ENCODE assay signal across 25 cellular contexts in the genomic region with DNA sequence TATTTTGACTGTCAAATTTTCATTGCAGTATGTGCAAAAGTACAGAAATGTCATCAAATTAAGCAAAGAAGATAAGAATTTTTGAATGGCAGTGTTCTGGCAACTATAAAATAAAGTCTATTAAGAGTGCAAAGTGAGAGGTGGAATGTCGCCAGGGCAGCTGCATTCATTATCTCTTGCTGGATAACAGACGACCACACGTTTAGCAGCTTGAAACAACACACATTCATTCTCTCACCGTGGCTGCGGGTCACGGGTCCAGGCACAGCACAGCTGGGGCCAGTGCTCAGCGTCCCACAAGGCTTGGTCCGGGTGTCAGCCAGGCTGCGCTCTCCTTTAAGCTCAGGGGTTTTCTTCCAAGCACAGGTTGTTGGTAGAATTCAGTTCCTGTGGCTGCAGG.
"Had no signal": no experiment of that assay in that cellular context is flagged by ENCODE, and none has a peak within 500 bp of the region (broad histone marks: within the 10 kb centered on the region; RNA-seq: fewer than 3 reads in every experiment).

No MANE protein-coding gene starts in this region.

- H3K4me3 ChIP-seq: coronary artery, dorsolateral prefrontal cortex, gastrocnemius medialis, heart right ventricle, lower lobe of right lung, pancreas, prostate gland, spleen, thoracic aorta, transverse colon had no signal

- DNase-seq: cerebellar nuclear complex; effector CD8-positive, alpha-beta T cell; gastrocnemius medialis; lower lobe of right lung; naive B cell; occipital lobe; pancreas; spleen; stimulated activated CD4-positive, alpha-beta T cell treated with anti-CD3 and anti-CD28 coated beads, Interleukin-15, amount 100 ng/mL, for 24 hours; stimulated activated CD4-positive, alpha-beta T cell treated with anti-CD3 and anti-CD28 coated beads, Interleukin-1b, Interleukin-23, amount 100 ng/mL, for 48 hours; stimulated activated CD4-positive, alpha-beta T cell treated with anti-CD3 and anti-CD28 coated beads, Interleukin-4, amount 100 ng/mL, for 24 hours; stimulated activated naive B cell treated with anti-CD40 and anti-IgM and Interleukin-4, amounts not matched to agents 10 μg/mL and 1 μg/mL and 100 μg/mL, for 72 hours; stimulated activated naive CD8-positive, alpha-beta T cell treated with anti-CD3 and anti-CD28 coated beads, Interleukin-15, amount 100 ng/mL, for 72 hours; transverse colon had no signal

- H3K27me3 ChIP-seq: gastrocnemius medialis, heart right ventricle, pancreas, spleen, transverse colon had no signal

- H3K4me3 Mint-ChIP-seq: memory B cell; mesothelial cell of epicardium; naive B cell; nephron; stimulated activated naive B cell treated with anti-CD40 and anti-IgM and Interleukin-4, amounts not matched to agents 10 μg/mL and 1 μg/mL and 100 μg/mL, for 72 hours; stimulated activated naive CD8-positive, alpha-beta T cell treated with anti-CD3 and anti-CD28 coated beads, Interleukin-15, amount 100 ng/mL, for 72 hours had no signal

- H3K4me1 Mint-ChIP-seq: stimulated activated naive CD8-positive, alpha-beta T cell treated with anti-CD3 and anti-CD28 coated beads, Interleukin-15, amount 100 ng/mL, for 72 hours had no signal

- H3K27me3 Mint-ChIP-seq: memory B cell; naive B cell; stimulated activated naive B cell treated with anti-CD40 and anti-IgM and Interleukin-4, amounts not matched to agents 10 μg/mL and 1 μg/mL and 100 μg/mL, for 72 hours; stimulated activated naive CD8-positive, alpha-beta T cell treated with anti-CD3 and anti-CD28 coated beads, Interleukin-15, amount 100 ng/mL, for 72 hours had no signal

- H3K4me1 ChIP-seq: lower lobe of right lung, pancreas, prostate gland, spleen had no signal

- H3K9me3 Mint-ChIP-seq: memory B cell; nephron; stimulated activated naive CD8-positive, alpha-beta T cell treated with anti-CD3 and anti-CD28 coated beads, Interleukin-15, amount 100 ng/mL, for 72 hours had no signal

- ATAC-seq: esophagus mucosa; gastrocnemius medialis; left lobe of liver; lower lobe of right lung; pancreas; sciatic nerve; stimulated activated naive B cell treated with anti-CD40 and anti-IgM and Interleukin-4, amounts not matched to agents 10 μg/mL and 1 μg/mL and 100 μg/mL, for 72 hours; stimulated activated naive CD8-positive, alpha-beta T cell treated with anti-CD3 and anti-CD28 coated beads, Interleukin-15, amount 100 ng/mL, for 72 hours had no signal

- H3K27ac Mint-ChIP-seq: memory B cell; mesothelial cell of epicardium; nephron; stimulated activated naive B cell treated with anti-CD40 and anti-IgM and Interleukin-4, amounts not matched to agents 10 μg/mL and 1 μg/mL and 100 μg/mL, for 72 hours; stimulated activated naive CD8-positive, alpha-beta T cell treated with anti-CD3 and anti-CD28 coated beads, Interleukin-15, amount 100 ng/mL, for 72 hours had no signal

- H3K36me3 ChIP-seq: gastrocnemius medialis, lower lobe of right lung, pancreas, prostate gland, thoracic aorta, transverse colon had no signal

- H3K9me3 ChIP-seq: gastrocnemius medialis, heart right ventricle, lower lobe of right lung, pancreas, prostate gland, spleen, thoracic aorta, transverse colon had no signal
